14 cellular contexts compared by ENCODE assay signal in the genomic region with DNA sequence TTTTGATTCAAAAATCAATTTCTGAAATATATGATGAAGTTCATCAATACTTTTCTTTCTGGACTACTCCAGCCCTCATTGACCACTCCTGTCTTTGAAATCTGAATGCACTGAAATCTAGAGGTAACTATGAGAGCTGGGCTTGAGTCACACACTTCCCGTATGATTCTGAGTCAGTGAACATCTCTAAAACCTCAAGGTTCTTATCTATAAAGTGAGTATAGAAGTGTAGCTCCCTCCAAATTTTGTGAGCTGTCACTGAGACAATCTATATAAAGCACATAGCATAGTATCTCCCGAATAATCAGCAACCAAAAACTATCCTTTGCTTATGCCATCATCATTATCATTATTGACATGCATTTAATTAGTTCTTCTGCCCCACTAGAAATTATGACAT.
DNase-seq lines count a peak whose midpoint lies in the region; ATAC-seq and TF ChIP-seq lines count a peak whose summit lies in the region.
"Had no signal": no experiment of that assay in that cellular context is flagged by ENCODE, and none has a peak within 500 bp of the region (broad histone marks: within the 10 kb centered on the region; RNA-seq: fewer than 3 reads in every experiment).

No MANE protein-coding gene starts in this region.

- no peaks in the 10 kb centered on the region for H3K27me3 Mint-ChIP-seq in CD4-positive, CD25-positive, alpha-beta regulatory T cell
- H3K27me3 Mint-ChIP-seq: naive thymus-derived CD4-positive, alpha-beta T cell had no signal

- no peak overlapping the region for H3K27ac ChIP-seq in CD4-positive, CD25-positive, alpha-beta regulatory T cell (ENCODE audit: insufficient read depth, low read length, poor library complexity, severe bottlenecking)
- H3K27ac ChIP-seq in adrenal gland (peak overlapping the region in 4 of 5 donors; percentile 18 to 56 (median 47)), heart right ventricle (no peak overlapping the region)
- H3K27ac ChIP-seq: C4-2B had no signal

- H3K36me3 Mint-ChIP-seq in CD4-positive, CD25-positive, alpha-beta regulatory T cell, result no peaks in the 10 kb centered on the region
- H3K36me3 Mint-ChIP-seq: immature natural killer cell had no signal

- peaks cover 0 to 1% (median 0%) of the 10 kb centered on the region in 7 donors for H3K9me3 Mint-ChIP-seq in CD4-positive, CD25-positive, alpha-beta regulatory T cell
- H3K9me3 Mint-ChIP-seq: immature natural killer cell had no signal

- peak in 1 of 3 donors; percentile 10 for DNase-seq in CD4-positive, CD25-positive, alpha-beta regulatory T cell
- peak in 2 of 7 donors; percentile 33 to 53 for DNase-seq in adrenal gland
- DNase-seq in 8988T, result no peak
- DNase-seq in heart right ventricle, result no peak
- no peak for DNase-seq in NCI-H1930 (lab: John Stamatoyannopoulos, UW)
- no peak for DNase-seq in Kasumi-1 (lab: John Stamatoyannopoulos, UW)
- DNase-seq: cerebellar nuclear complex; immature natural killer cell; MM.1S; naive thymus-derived CD4-positive, alpha-beta T cell; NCI-H2227 treated with DMSO at 0.1 percent for 48 hours had no signal

- ATAC-seq in CD4-positive, CD25-positive, alpha-beta regulatory T cell (ENCODE audit: low read depth in 2 of 2), result peak; percentile 66 to 76
- ATAC-seq in GM18867 (IDR thresholded peaks at IDR 0.05; ENCODE audit: unreplicated experiment) (peak; percentile 55), HG03280 (IDR thresholded peaks at IDR 0.05; ENCODE audit: unreplicated experiment) (peak; percentile 51), heart right ventricle (no peak)
- ATAC-seq: naive thymus-derived CD4-positive, alpha-beta T cell had no signal

- no peak overlapping the region for H3K27ac Mint-ChIP-seq in CD4-positive, CD25-positive, alpha-beta regulatory T cell
- H3K27ac Mint-ChIP-seq: immature natural killer cell had no signal

- TF ChIP-seq CTCF in adrenal gland (IDR thresholded peaks at IDR 0.05) (no peak), heart right ventricle (IDR thresholded peaks at IDR 0.05) (no peak)

- peaks cover 4 to 26% (median 11%) of the 10 kb centered on the region in 4 donors for H3K4me1 Mint-ChIP-seq in CD4-positive, CD25-positive, alpha-beta regulatory T cell

- no peaks in the 10 kb centered on the region for H3K4me1 ChIP-seq in CD4-positive, CD25-positive, alpha-beta regulatory T cell (ENCODE audit: control insufficient read depth, insufficient read depth, low read length, poor library complexity, severe bottlenecking)
- H3K4me1 ChIP-seq in adrenal gland (replicated peaks in 1 of 2) (peaks cover 6 to 21% of the 10 kb centered on the region in 2 donors), heart right ventricle (peaks cover 0 to 6% (median 5%) of the 10 kb centered on the region in 9 donors)

- no peaks in the 10 kb centered on the region for H3K27me3 ChIP-seq in CD4-positive, CD25-positive, alpha-beta regulatory T cell (ENCODE audit: control insufficient read depth, insufficient read depth, low read length)
- H3K27me3 ChIP-seq in adrenal gland (no peaks in the 10 kb centered on the region), heart right ventricle (no peaks in the 10 kb centered on the region)

- no peaks in the 10 kb centered on the region for H3K9me3 ChIP-seq in CD4-positive, CD25-positive, alpha-beta regulatory T cell (ENCODE audit: control insufficient read depth in 2 of 2, low read length in 2 of 2)
- H3K9me3 ChIP-seq in adrenal gland (replicated peaks in 1 of 3) (no peaks in the 10 kb centered on the region), heart right ventricle (no peaks in the 10 kb centered on the region)

- TF ChIP-seq POLR2A in adrenal gland (IDR thresholded peaks at IDR 0.05), result no peak

- intact Hi-C loops in adrenal gland (cut with DNase I), result no loop called here
- intact Hi-C loops in heart right ventricle (cut with DNase I), result loop anchor here in 1 of 10 donors (10.0 kb wide), 1 partner anchor 390 kb away; no protein-coding TSS in a partner anchor

- 39 to 63% (median 50%) methylated on average over 2 of the region's 2 CpGs for WGBS in adrenal gland, 4 donors
- 91 to 95% methylated on average over 2 of the region's 2 CpGs for WGBS in heart right ventricle, 2 donors

- no peaks in the 10 kb centered on the region for H3K36me3 ChIP-seq in CD4-positive, CD25-positive, alpha-beta regulatory T cell (ENCODE audit: control insufficient read depth, insufficient read depth, low read length)
- no peaks in the 10 kb centered on the region for H3K36me3 ChIP-seq in adrenal gland (replicated peaks in 1 of 2)
- H3K36me3 ChIP-seq in heart right ventricle, result no peaks in the 10 kb centered on the region

- H3K4me3 Mint-ChIP-seq in CD4-positive, CD25-positive, alpha-beta regulatory T cell, result no peak overlapping the region
- H3K4me3 Mint-ChIP-seq: immature natural killer cell had no signal

- H3K4me3 ChIP-seq in CD4-positive, CD25-positive, alpha-beta regulatory T cell (ENCODE audit: low read depth, low read length), result no peak overlapping the region
- no peak overlapping the region for H3K4me3 ChIP-seq in adrenal gland
- H3K4me3 ChIP-seq in heart right ventricle, result no peak overlapping the region

Comparison
In these comparisons a context has a peak if more than half of its experiments do, and no peak if none do; other contexts are left out.
1. ATAC-seq: peak in CD4-positive, CD25-positive, alpha-beta regulatory T cell (2 of 2), GM18867 (single experiment) and HG03280 (single experiment); none in heart right ventricle (0 of 8).
2. H3K27ac ChIP-seq: peak in adrenal gland (4 of 5); none in CD4-positive, CD25-positive, alpha-beta regulatory T cell (single experiment) and heart right ventricle (0 of 10).